ENCODE assay signal across 15 cellular contexts in genomic region chr5:158881076-158881880, GRCh38.
A peak's percentile ranks its signal among the peaks of the same experiment; 100 is the strongest.
DNase-seq lines count a peak whose midpoint lies in the region; ATAC-seq and TF ChIP-seq lines count a peak whose summit lies in the region.
"Had no signal": no experiment of that assay in that cellular context is flagged by ENCODE, and none has a peak within 500 bp of the region (broad histone marks: within the 10 kb centered on the region; RNA-seq: fewer than 3 reads in every experiment).

No MANE protein-coding gene starts in this region.

- CTCF ChIA-PET in naive thymus-derived CD4-positive, alpha-beta T cell (lab: Charles Lee) = interaction anchor here (0.7 kb wide), 1 partner anchor 15 kb away, joined by 3 read pairs; no protein-coding TSS in a partner anchor

- peaks cover 50% of the 10 kb centered on the region for H3K4me1 Mint-ChIP-seq in brain
- H3K4me1 Mint-ChIP-seq in naive thymus-derived CD4-positive, alpha-beta T cell = peaks cover 0 to 25% (median 10%) of the 10 kb centered on the region in 7 donors

- H3K27me3 ChIP-seq in skeletal muscle satellite cell (ENCODE audit: control insufficient read depth, insufficient read depth, low read length) = no peaks in the 10 kb centered on the region
- no peaks in the 10 kb centered on the region for H3K27me3 ChIP-seq in naive thymus-derived CD4-positive, alpha-beta T cell (ENCODE audit: control insufficient read depth in 2 of 2, insufficient read depth in 2 of 2, low read length in 2 of 2)
- H3K27me3 ChIP-seq: heart left ventricle, testis had no signal

- no peaks in the 10 kb centered on the region for H3K9me3 ChIP-seq in skeletal muscle satellite cell (replicated peaks; ENCODE audit: low read length)
- no peaks in the 10 kb centered on the region for H3K9me3 ChIP-seq in naive thymus-derived CD4-positive, alpha-beta T cell (ENCODE audit: control insufficient read depth in 2 of 3, low read length in 3 of 3)
- H3K9me3 ChIP-seq: heart left ventricle, testis had no signal

- H3K4me3 Mint-ChIP-seq in brain = peak overlapping the region; percentile 50 to 77 (median 65)
- H3K4me3 Mint-ChIP-seq in naive thymus-derived CD4-positive, alpha-beta T cell = no peak overlapping the region
- H3K4me3 Mint-ChIP-seq: activated CD8-positive, alpha-beta memory T cell treated with anti-CD3 and anti-CD28 coated beads, Interleukin-2, amount 10 ng/mL, durations not matched to agents 7 days and 5 days had no signal

- no peaks in the 10 kb centered on the region for H3K9me3 Mint-ChIP-seq in brain
- peaks cover 0 to 2% (median 0%) of the 10 kb centered on the region in 11 donors for H3K9me3 Mint-ChIP-seq in naive thymus-derived CD4-positive, alpha-beta T cell

- H3K36me3 Mint-ChIP-seq in brain = no peaks in the 10 kb centered on the region
- H3K36me3 Mint-ChIP-seq in naive thymus-derived CD4-positive, alpha-beta T cell = no peaks in the 10 kb centered on the region
- H3K36me3 Mint-ChIP-seq: activated CD8-positive, alpha-beta memory T cell treated with anti-CD3 and anti-CD28 coated beads, Interleukin-2, amount 10 ng/mL, durations not matched to agents 7 days and 5 days had no signal

- POLR2A ChIA-PET in naive thymus-derived CD4-positive, alpha-beta T cell (lab: Charles Lee) = no interaction called here

- H3K36me3 ChIP-seq in skeletal muscle satellite cell (ENCODE audit: insufficient read depth, low read length) = no peaks in the 10 kb centered on the region
- H3K36me3 ChIP-seq in naive thymus-derived CD4-positive, alpha-beta T cell (ENCODE audit: control insufficient read depth in 2 of 3, insufficient read depth in 3 of 3, low read length in 3 of 3) = no peaks in the 10 kb centered on the region
- H3K36me3 ChIP-seq: heart left ventricle had no signal

- no peak overlapping the region for H3K27ac ChIP-seq in naive thymus-derived CD4-positive, alpha-beta T cell (ENCODE audit: low read depth, low read length)
- H3K27ac ChIP-seq: heart left ventricle, testis had no signal

- intact Hi-C loops in naive thymus-derived CD4-positive, alpha-beta T cell (cut with micrococcal nuclease) = no loop called here

- H3K4me2 ChIP-seq in skeletal muscle satellite cell (ENCODE audit: low read length) = peak overlapping the region; percentile 22

- H3K27me3 Mint-ChIP-seq in brain = peaks cover 9% of the 10 kb centered on the region
- H3K27me3 Mint-ChIP-seq in naive thymus-derived CD4-positive, alpha-beta T cell = peaks cover 0 to 10% (median 0%) of the 10 kb centered on the region in 5 donors

- no peak for ATAC-seq in naive thymus-derived CD4-positive, alpha-beta T cell
- ATAC-seq in HG03196 (IDR thresholded peaks at IDR 0.05; ENCODE audit: unreplicated experiment) = no peak
- ATAC-seq: activated CD8-positive, alpha-beta memory T cell treated with anti-CD3 and anti-CD28 coated beads, Interleukin-2, amount 10 ng/mL, durations not matched to agents 7 days and 5 days; heart left ventricle; Panc1 had no signal

- H3K4me1 ChIP-seq in skeletal muscle satellite cell (ENCODE audit: control insufficient read depth, insufficient read depth, low read length) = peaks cover 6% of the 10 kb centered on the region
- H3K4me1 ChIP-seq in naive thymus-derived CD4-positive, alpha-beta T cell (ENCODE audit: control insufficient read depth in 2 of 2, insufficient read depth in 2 of 2, low read length in 2 of 2) = no peaks in the 10 kb centered on the region

- no peak overlapping the region for H3K4me3 ChIP-seq in skeletal muscle satellite cell (ENCODE audit: low read length)
- H3K4me3 ChIP-seq in naive thymus-derived CD4-positive, alpha-beta T cell (ENCODE audit: low read length) = no peak overlapping the region
- H3K4me3 ChIP-seq: heart left ventricle, lung, testis had no signal

- TF ChIP-seq CTCF in brain (conservative IDR thresholded peaks at IDR 0.05) = no peak

- no peak overlapping the region for H3K9ac ChIP-seq in skeletal muscle satellite cell (ENCODE audit: low read depth, low read length)

- DNase-seq in NCI-H748 (lab: John Stamatoyannopoulos, UW; ENCODE audit: unreplicated experiment) = peak; percentile 22
- no peak for DNase-seq in NCI-H748 treated with DMSO at 0.1 percent for 48 hours (lab: John Stamatoyannopoulos, UW)
- DNase-seq in NAMALWA (ENCODE audit: low spot score) = peak; percentile 58
- DNase-seq in naive thymus-derived CD4-positive, alpha-beta T cell = no peak
- no peak for DNase-seq in AG20443 (ENCODE audit: low spot score)
- DNase-seq: activated CD8-positive, alpha-beta memory T cell treated with anti-CD3 and anti-CD28 coated beads, Interleukin-2, amount 10 ng/mL, durations not matched to agents 7 days and 5 days; amygdala; DND-41; heart left ventricle; testis had no signal

- H3K27ac Mint-ChIP-seq in brain = peak overlapping the region in 3 of 5 experiments; percentile 23 to 93 (median 93)
- no peak overlapping the region for H3K27ac Mint-ChIP-seq in naive thymus-derived CD4-positive, alpha-beta T cell
- H3K27ac Mint-ChIP-seq: activated CD8-positive, alpha-beta memory T cell treated with anti-CD3 and anti-CD28 coated beads, Interleukin-2, amount 10 ng/mL, durations not matched to agents 7 days and 5 days had no signal

Comparison
In these comparisons a context has a peak if more than half of its experiments do, and no peak if none do; other contexts are left out.
1. DNase-seq: peak in NCI-H748 (single experiment) and NAMALWA (single experiment); none in NCI-H748 treated with DMSO at 0.1 percent for 48 hours (single experiment), naive thymus-derived CD4-positive, alpha-beta T cell (0 of 9) and AG20443 (single experiment).
2. H3K27ac Mint-ChIP-seq: peak in brain (3 of 5); none in naive thymus-derived CD4-positive, alpha-beta T cell (0 of 9).
3. H3K4me3 Mint-ChIP-seq: peak in brain (5 of 5); none in naive thymus-derived CD4-positive, alpha-beta T cell (0 of 10).